Comparison of ENCODE assay signal across 8 cellular contexts in genomic region chr15:52481915-52482314, GRCh38. TPM values are rescaled to one million over a fixed set of nuclear protein-coding genes. Genes with fewer than 3 reads are reported as not detected.
A peak's percentile ranks its signal among the peaks of the same experiment; 100 is the strongest.
DNase-seq lines count a peak whose midpoint lies in the region; ATAC-seq and TF ChIP-seq lines count a peak whose summit lies in the region.

No MANE protein-coding gene starts in this region.

- peaks cover 5% of the 10 kb centered on the region for H3K27me3 Mint-ChIP-seq in activated T-helper 1 cell treated with anti-CD3 and anti-CD28 coated beads, Interleukin-12 subunit alpha, Interleukin-12 subunit beta, Interleukin-2, Interleukin-4 antibody, amounts not matched to agents 30 ng/mL and 10 ng/mL and 1 ng/mL, durations not matched to agents 14 hours and 24 hours and 36 hours (ENCODE audit: insufficient read depth)

- TF ChIP-seq CTCF in GM13977 (IDR thresholded peaks at IDR 0.05; ENCODE audit: extremely low read depth, insufficient read depth, missing control alignments) (no peak), Loucy (conservative IDR thresholded peaks at IDR 0.05; ENCODE audit: low read length) (no peak), WERI-Rb-1 (IDR thresholded peaks at IDR 0.05; ENCODE audit: low read depth, low read length) (no peak), omental fat pad (IDR thresholded peaks at IDR 0.05) (no peak)

- H4K20me1 ChIP-seq in Loucy (ENCODE audit: insufficient read depth, low read length, poor library complexity, severe bottlenecking) = no peaks in the 10 kb centered on the region

- peaks cover 8% of the 10 kb centered on the region for H3F3A ChIP-seq in Loucy (ENCODE audit: low read depth)

- ATAC-seq in GM21786 (IDR thresholded peaks at IDR 0.05; ENCODE audit: unreplicated experiment) (peak; percentile 99), omental fat pad (ENCODE audit: low FRiP score) (no peak)

- no peaks in the 10 kb centered on the region for H3K9me2 ChIP-seq in Loucy (replicated peaks; ENCODE audit: low read depth, low read length)

- H2AFZ ChIP-seq in Loucy (ENCODE audit: low read length) = 0 out of 2 replicates have a peak overlapping the region, but pooled peaks have one; percentile 6

- peaks cover 63% of the 10 kb centered on the region for H3K4me1 Mint-ChIP-seq in activated T-helper 1 cell treated with anti-CD3 and anti-CD28 coated beads, Interleukin-12 subunit alpha, Interleukin-12 subunit beta, Interleukin-2, Interleukin-4 antibody, amounts not matched to agents 30 ng/mL and 10 ng/mL and 1 ng/mL, durations not matched to agents 14 hours and 24 hours and 36 hours (ENCODE audit: low read depth)

- H3K36me3 ChIP-seq in Loucy (ENCODE audit: insufficient read depth, low read length) (no peaks in the 10 kb centered on the region), WERI-Rb-1 (no peaks in the 10 kb centered on the region)

- peak overlapping the region; percentile 57 for H3K4me3 ChIP-seq in Loucy (ENCODE audit: low read length, poor library complexity, severe bottlenecking)
- H3K4me3 ChIP-seq in WERI-Rb-1 (ENCODE audit: low read depth, low read length) = no peak overlapping the region

- no peaks in the 10 kb centered on the region for H3K9me3 Mint-ChIP-seq in activated T-helper 1 cell treated with anti-CD3 and anti-CD28 coated beads, Interleukin-12 subunit alpha, Interleukin-12 subunit beta, Interleukin-2, Interleukin-4 antibody, amounts not matched to agents 30 ng/mL and 10 ng/mL and 1 ng/mL, durations not matched to agents 14 hours and 24 hours and 36 hours

- H3K79me2 ChIP-seq in Loucy (ENCODE audit: insufficient read depth, low read length) = peaks cover 61% of the 10 kb centered on the region

- peaks cover 70% of the 10 kb centered on the region for H3K4me1 ChIP-seq in Loucy (ENCODE audit: insufficient read depth, low read length, poor library complexity, severe bottlenecking)

- peak overlapping the region; percentile 80 for H3K4me2 ChIP-seq in Loucy (ENCODE audit: low read depth, low read length, poor library complexity, severe bottlenecking)

- in situ Hi-C loops in GM13977 (cut with MboI; ENCODE audit: low pct_unique_long_range_greater_than_20kb, low sequenced_read_pairs, unreplicated experiment) = no loop called here

- intact Hi-C loops in activated T-helper 1 cell treated with anti-CD3 and anti-CD28 coated beads, Interleukin-12 subunit alpha, Interleukin-12 subunit beta, Interleukin-2, Interleukin-4 antibody, amounts not matched to agents 30 ng/mL and 10 ng/mL and 1 ng/mL, durations not matched to agents 14 hours and 24 hours and 36 hours (cut with micrococcal nuclease) = loop anchor here (2.0 to 5.0 kb wide), 5 partner anchors 15 to 195 kb away; partner anchors contain the start of genes ATOSA and MYO5A

- H3K9me3 ChIP-seq in Loucy (ENCODE audit: insufficient read depth, low read depth, low read length) = no peaks in the 10 kb centered on the region
- H3K9me3 ChIP-seq in WERI-Rb-1 (ENCODE audit: severe bottlenecking) = no peaks in the 10 kb centered on the region

- peak overlapping the region; percentile 52 for H3K9ac ChIP-seq in Loucy (ENCODE audit: low read depth, low read length, poor library complexity, severe bottlenecking)

- H3K27me3 ChIP-seq in Loucy (ENCODE audit: insufficient read depth, low read length, poor library complexity, severe bottlenecking) (no peaks in the 10 kb centered on the region), WERI-Rb-1 (ENCODE audit: insufficient read depth, low read depth, severe bottlenecking) (no peaks in the 10 kb centered on the region)

- DNase-seq in GM13977 (ENCODE audit: low spot score) (peak; percentile 65), kidney glomerular epithelial cell (lab: John Stamatoyannopoulos, UW) (peak; percentile 77), WERI-Rb-1 (no peak), omental fat pad (ENCODE audit: low spot score) (no peak), occipital lobe (lab: John Stamatoyannopoulos, UW) (no peak)
- peak; percentile 49 for DNase-seq in activated T-helper 1 cell treated with anti-CD3 and anti-CD28 coated beads, Interleukin-12 subunit alpha, Interleukin-12 subunit beta, Interleukin-2, Interleukin-4 antibody, amounts not matched to agents 30 ng/mL and 10 ng/mL and 1 ng/mL, durations not matched to agents 14 hours and 24 hours and 36 hours (ENCODE audit: low spot score)

- peak overlapping the region; percentile 81 for H3K27ac Mint-ChIP-seq in activated T-helper 1 cell treated with anti-CD3 and anti-CD28 coated beads, Interleukin-12 subunit alpha, Interleukin-12 subunit beta, Interleukin-2, Interleukin-4 antibody, amounts not matched to agents 30 ng/mL and 10 ng/mL and 1 ng/mL, durations not matched to agents 14 hours and 24 hours and 36 hours

- H3K27ac ChIP-seq in WERI-Rb-1 = no peak overlapping the region

- H3K36me3 Mint-ChIP-seq in activated T-helper 1 cell treated with anti-CD3 and anti-CD28 coated beads, Interleukin-12 subunit alpha, Interleukin-12 subunit beta, Interleukin-2, Interleukin-4 antibody, amounts not matched to agents 30 ng/mL and 10 ng/mL and 1 ng/mL, durations not matched to agents 14 hours and 24 hours and 36 hours (ENCODE audit: low read depth) = peaks cover 6% of the 10 kb centered on the region

- H3K4me3 Mint-ChIP-seq in activated T-helper 1 cell treated with anti-CD3 and anti-CD28 coated beads, Interleukin-12 subunit alpha, Interleukin-12 subunit beta, Interleukin-2, Interleukin-4 antibody, amounts not matched to agents 30 ng/mL and 10 ng/mL and 1 ng/mL, durations not matched to agents 14 hours and 24 hours and 36 hours = peak overlapping the region; percentile 49

RNA-seq across cellular contexts. Expression of gene MYO5A, which starts 46.8 kb away (rescaled TPM):
- total RNA-seq in activated T-helper 1 cell treated with anti-CD3 and anti-CD28 coated beads, Interleukin-12 subunit alpha, Interleukin-12 subunit beta, Interleukin-2, Interleukin-4 antibody, amounts not matched to agents 30 ng/mL and 10 ng/mL and 1 ng/mL, durations not matched to agents 14 hours and 24 hours and 36 hours = 26.2 and 27.8 TPM in 2 replicates
- total RNA-seq in omental fat pad (10 to 100 TPM; 45.5 to 81.6 (median 65.5) TPM), occipital lobe (155 TPM)

Comparison
In these comparisons a context has a peak if more than half of its experiments do, and no peak if none do; other contexts are left out.
1. DNase-seq: peak in GM13977 (single experiment), activated T-helper 1 cell treated with anti-CD3 and anti-CD28 coated beads, Interleukin-12 subunit alpha, Interleukin-12 subunit beta, Interleukin-2, Interleukin-4 antibody, amounts not matched to agents 30 ng/mL and 10 ng/mL and 1 ng/mL, durations not matched to agents 14 hours and 24 hours and 36 hours (single experiment) and kidney glomerular epithelial cell (single experiment); none in WERI-Rb-1 (single experiment), omental fat pad (single experiment) and occipital lobe (single experiment).